8 cellular contexts compared by ENCODE assay signal in the genomic region with DNA sequence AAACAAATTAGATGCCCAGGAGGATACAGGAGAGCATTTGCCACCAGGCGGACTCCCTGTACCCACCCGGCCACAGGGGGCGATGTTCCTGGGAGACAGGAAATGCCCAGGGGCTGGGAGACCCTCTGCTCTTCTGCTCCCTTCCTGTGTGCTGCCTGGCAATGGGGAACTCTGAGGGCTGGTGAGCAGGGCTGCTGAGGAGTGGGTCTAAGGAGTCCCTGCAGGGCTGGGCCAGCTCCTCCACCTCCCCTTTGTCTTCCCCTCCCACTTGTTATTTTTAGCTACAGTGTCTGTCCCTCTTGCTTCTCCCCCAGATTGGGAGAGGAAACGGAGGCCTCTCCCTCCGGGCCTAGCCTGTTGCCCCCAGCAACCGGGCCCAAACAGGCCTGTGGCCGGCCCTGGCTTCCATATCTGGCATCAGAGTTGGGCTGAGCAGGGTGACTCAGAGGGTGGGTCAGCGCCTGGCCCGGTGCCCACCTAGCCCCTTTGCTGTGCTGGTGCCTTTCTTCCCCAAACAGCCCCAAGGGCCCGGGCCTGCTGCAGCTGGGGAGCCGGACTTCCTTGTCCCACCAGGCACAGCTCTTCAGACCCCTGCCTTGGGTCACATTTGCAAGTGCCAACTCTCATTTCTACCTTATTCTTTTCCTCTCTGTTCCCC. TPM values are rescaled to one million over a fixed set of nuclear protein-coding genes. Genes with fewer than 3 reads are reported as not detected.
DNase-seq lines count a peak whose midpoint lies in the region; ATAC-seq and TF ChIP-seq lines count a peak whose summit lies in the region.

No MANE protein-coding gene starts in this region.

- H3K4me1 Mint-ChIP-seq in activated naive CD4-positive, alpha-beta T cell treated with anti-CD3 and anti-CD28 coated beads, Interleukin-2, amount 10 ng/mL, durations not matched to agents 7 days and 5 days, result peaks cover 77% of the 10 kb centered on the region

- peaks cover 0 to 8% (median 0%) of the 10 kb centered on the region in 3 donors for H3K36me3 ChIP-seq in Peyer's patch

- H3K9me3 Mint-ChIP-seq in activated naive CD4-positive, alpha-beta T cell treated with anti-CD3 and anti-CD28 coated beads, Interleukin-2, amount 10 ng/mL, durations not matched to agents 7 days and 5 days, result no peaks in the 10 kb centered on the region

- peak in 4 of 6 experiments; percentile 10 to 24 (median 14) for TF ChIP-seq CTCF in Peyer's patch (IDR thresholded peaks at IDR 0.05)

- H3K27ac Mint-ChIP-seq in activated naive CD4-positive, alpha-beta T cell treated with anti-CD3 and anti-CD28 coated beads, Interleukin-2, amount 10 ng/mL, durations not matched to agents 7 days and 5 days, result no peak overlapping the region

- intact Hi-C loops in Right ventricle myocardium inferior (cut with DNase I), result loop anchor here (10.0 kb wide), 1 partner anchor 539 kb away; no protein-coding TSS in a partner anchor

- peaks cover 78% of the 10 kb centered on the region for H3K27me3 Mint-ChIP-seq in activated naive CD4-positive, alpha-beta T cell treated with anti-CD3 and anti-CD28 coated beads, Interleukin-2, amount 10 ng/mL, durations not matched to agents 7 days and 5 days

- TF ChIP-seq POLR2A in Peyer's patch (IDR thresholded peaks at IDR 0.05), result no peak

- H3K36me3 Mint-ChIP-seq in activated naive CD4-positive, alpha-beta T cell treated with anti-CD3 and anti-CD28 coated beads, Interleukin-2, amount 10 ng/mL, durations not matched to agents 7 days and 5 days, result no peaks in the 10 kb centered on the region

- H3K27ac ChIP-seq in Peyer's patch, result peak overlapping the region; percentile 73 to 97 (median 93)

- ATAC-seq in HG03097 (IDR thresholded peaks at IDR 0.05; ENCODE audit: low FRiP score, unreplicated experiment), result peak; percentile 34
- ATAC-seq in Right ventricle myocardium inferior, result peak; percentile 57
- no peak for ATAC-seq in GM19328 (IDR thresholded peaks at IDR 0.05; ENCODE audit: unreplicated experiment)

- CTCF ChIA-PET in activated naive CD4-positive, alpha-beta T cell treated with anti-CD3 and anti-CD28 coated beads, Interleukin-2, amount 10 ng/mL, durations not matched to agents 7 days and 5 days (lab: Charles Lee), result interaction anchor here (1.1 to 13.8 kb wide), 4 partner anchors 7 to 31 kb away, joined by 4 to 668 read pairs (median 6); no protein-coding TSS in a partner anchor

- peaks cover 7 to 95% (median 55%) of the 10 kb centered on the region in 4 donors for H3K4me1 ChIP-seq in Peyer's patch

- no peaks in the 10 kb centered on the region for H3K27me3 ChIP-seq in Peyer's patch

- H3K9me3 ChIP-seq in Peyer's patch, result no peaks in the 10 kb centered on the region

- no peak overlapping the region for H3K4me3 Mint-ChIP-seq in activated naive CD4-positive, alpha-beta T cell treated with anti-CD3 and anti-CD28 coated beads, Interleukin-2, amount 10 ng/mL, durations not matched to agents 7 days and 5 days

- DNase-seq in Peyer's patch (peak in 2 of 3 donors; percentile 80 to 85), Right ventricle myocardium inferior (ENCODE audit: missing footprints) (peak; percentile 96), pulmonary artery endothelial cell (ENCODE audit: low read depth, low spot score) (peak; percentile 91), NCI-H187 treated with DMSO at 0.1 percent for 48 hours (lab: John Stamatoyannopoulos, UW) (no peak)
- DNase-seq in activated naive CD4-positive, alpha-beta T cell treated with anti-CD3 and anti-CD28 coated beads, Interleukin-2, amount 10 ng/mL, durations not matched to agents 7 days and 5 days, result peak; percentile 62

- H3K4me3 ChIP-seq in GM08714 (ENCODE audit: low read length) (peak overlapping the region; percentile 2; the same call in 1 of the 2 replicates), Peyer's patch (peak overlapping the region in 1 of 4 donors; percentile 27)

RNA-seq across cellular contexts. Expression of a gene that starts 11.7 kb away (rescaled TPM):
- total RNA-seq in Peyer's patch (100 to 1,000 TPM; 201 to 295 (median 211) TPM), Right ventricle myocardium inferior (288 TPM), pulmonary artery endothelial cell (942 and 1,011 TPM in 2 replicates)

RNA-seq across cellular contexts. Expression of a gene that starts 27.2 kb away (rescaled TPM):
- 10 to 100 TPM in 1 of 4 donors, 1 to 10 TPM in 3; 1.5 to 19.0 (median 3.2) TPM for total RNA-seq in Peyer's patch
- total RNA-seq in Right ventricle myocardium inferior, result 2.2 TPM
- 0.42 and 0.59 TPM in 2 replicates for total RNA-seq in pulmonary artery endothelial cell

RNA-seq across cellular contexts. Expression of a gene that starts 43.9 kb away (rescaled TPM):
- total RNA-seq in Peyer's patch (1 to 10 TPM in 1 of 4 donors, under 1 TPM in 1, not detected in 2; 0.80 to 2.1 TPM), Right ventricle myocardium inferior (0.24 TPM), pulmonary artery endothelial cell (5.0 and 6.5 TPM in 2 replicates)
